Comparison of ENCODE assay signal across 28 cellular contexts in the genomic region with DNA sequence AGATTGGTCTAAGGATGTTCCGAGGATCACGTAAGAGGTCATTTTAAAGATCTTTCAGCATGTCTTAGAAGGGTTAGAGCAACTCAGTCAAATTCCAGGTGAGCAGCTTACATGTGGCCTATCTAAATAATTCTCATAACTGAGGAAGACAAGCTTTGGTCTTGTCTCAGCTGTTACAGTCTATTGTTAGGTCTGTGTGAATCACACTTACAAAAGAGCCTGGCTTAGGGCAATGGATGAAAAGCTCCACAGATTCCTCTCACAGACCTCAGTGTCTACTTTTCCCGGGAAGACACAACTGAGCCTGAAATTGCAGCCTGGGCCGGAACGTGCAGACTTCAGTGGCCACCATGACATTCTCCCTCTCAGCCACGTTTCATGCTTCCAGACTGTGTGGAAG.
"Had no signal": no experiment of that assay in that cellular context is flagged by ENCODE, and none has a peak within 500 bp of the region (broad histone marks: within the 10 kb centered on the region; RNA-seq: fewer than 3 reads in every experiment).

No MANE protein-coding gene starts in this region.

- H3K36me3 Mint-ChIP-seq: naive B cell; stimulated activated effector memory CD8-positive, alpha-beta T cell treated with anti-CD3 and anti-CD28 coated beads, Interleukin-12 subunit alpha, Interleukin-12 subunit beta, amount 100 ng/mL, for 72 hours had no signal

- H2AFZ ChIP-seq: hepatocyte, parathyroid adenoma had no signal

- H3K9me3 ChIP-seq: gastroesophageal sphincter, heart left ventricle, right lobe of liver, thoracic aorta, tibial nerve, upper lobe of right lung, vagina had no signal

- FAIRE-seq: endometrium had no signal

- H3K27me3 Mint-ChIP-seq: effector memory CD8-positive, alpha-beta T cell; natural killer cell treated with Interleukin-12 subunit alpha and Interleukin-12 subunit beta and Interleukin-15 and Interleukin-18, amount 100 ng/mL, for 72 hours; progenitor cell of endocrine pancreas; stimulated activated naive CD8-positive, alpha-beta T cell treated with anti-CD3 and anti-CD28 coated beads, Interleukin-15, Interleukin-2, amounts not matched to agents 100 ng/mL and 50 ng/mL, for 24 hours had no signal

- H3K4me3 ChIP-seq: coronary artery, gastroesophageal sphincter, heart left ventricle, hepatocyte, left lung, right lobe of liver, thoracic aorta, tibial nerve, upper lobe of right lung, vagina had no signal

- H3K9ac ChIP-seq: parathyroid adenoma had no signal

- DNase-seq: dermis blood vessel endothelial cell; effector memory CD8-positive, alpha-beta T cell; heart left ventricle; left cardiac atrium; left lung; mesendoderm; midbrain; naive B cell; occipital lobe; right lobe of liver; stimulated activated CD4-positive, alpha-beta T cell treated with anti-CD3 and anti-CD28 coated beads, Interleukin-2, amount 100 ng/mL, for 24 hours; stimulated activated CD4-positive, alpha-beta T cell treated with anti-CD3 and anti-CD28 coated beads, Interleukin-4, amount 100 ng/mL, for 24 hours; upper lobe of right lung had no signal

- H3K27ac Mint-ChIP-seq: effector memory CD8-positive, alpha-beta T cell; naive B cell; natural killer cell treated with Interleukin-12 subunit alpha and Interleukin-12 subunit beta and Interleukin-15 and Interleukin-18, amount 100 ng/mL, for 72 hours; progenitor cell of endocrine pancreas; stimulated activated effector memory CD8-positive, alpha-beta T cell treated with anti-CD3 and anti-CD28 coated beads, Interleukin-12 subunit alpha, Interleukin-12 subunit beta, amount 100 ng/mL, for 72 hours; stimulated activated naive CD8-positive, alpha-beta T cell treated with anti-CD3 and anti-CD28 coated beads, Interleukin-15, Interleukin-2, amounts not matched to agents 100 ng/mL and 50 ng/mL, for 24 hours had no signal

- H3K4me3 Mint-ChIP-seq: effector memory CD8-positive, alpha-beta T cell; naive B cell; natural killer cell treated with Interleukin-12 subunit alpha and Interleukin-12 subunit beta and Interleukin-15 and Interleukin-18, amount 100 ng/mL, for 72 hours; stimulated activated effector memory CD8-positive, alpha-beta T cell treated with anti-CD3 and anti-CD28 coated beads, Interleukin-12 subunit alpha, Interleukin-12 subunit beta, amount 100 ng/mL, for 72 hours; stimulated activated naive CD8-positive, alpha-beta T cell treated with anti-CD3 and anti-CD28 coated beads, Interleukin-15, Interleukin-2, amounts not matched to agents 100 ng/mL and 50 ng/mL, for 24 hours had no signal

- H3K27me3 ChIP-seq: foreskin keratinocyte, gastroesophageal sphincter, heart left ventricle, hepatocyte, left lung, right lobe of liver, tibial nerve, upper lobe of right lung, vagina had no signal

- H3K4me2 ChIP-seq: hepatocyte had no signal

- H3K4me1 Mint-ChIP-seq: naive B cell; stimulated activated effector memory CD8-positive, alpha-beta T cell treated with anti-CD3 and anti-CD28 coated beads, Interleukin-12 subunit alpha, Interleukin-12 subunit beta, amount 100 ng/mL, for 72 hours had no signal

- H3K27ac ChIP-seq: coronary artery, epithelial cell of prostate, foreskin keratinocyte, gastroesophageal sphincter, heart left ventricle, hepatocyte, left lung, parathyroid adenoma, right lobe of liver, thoracic aorta, tibial nerve, upper lobe of right lung, vagina had no signal

- H3K79me2 ChIP-seq: hepatocyte, parathyroid adenoma had no signal

- H3K36me3 ChIP-seq: gastroesophageal sphincter, heart left ventricle, left lung, right lobe of liver, thoracic aorta, tibial nerve, upper lobe of right lung, vagina had no signal

- H3K4me1 ChIP-seq: foreskin keratinocyte, gastroesophageal sphincter, heart left ventricle, left lung, parathyroid adenoma, right lobe of liver, tibial nerve, upper lobe of right lung, vagina had no signal

- ATAC-seq: effector memory CD8-positive, alpha-beta T cell; esophagus mucosa; foreskin keratinocyte; gastroesophageal sphincter; heart left ventricle; left cardiac atrium; left lung; natural killer cell treated with Interleukin-12 subunit alpha and Interleukin-12 subunit beta and Interleukin-15 and Interleukin-18, amount 100 ng/mL, for 72 hours; right lobe of liver; stimulated activated effector memory CD8-positive, alpha-beta T cell treated with anti-CD3 and anti-CD28 coated beads, Interleukin-12 subunit alpha, Interleukin-12 subunit beta, amount 100 ng/mL, for 72 hours; upper lobe of right lung had no signal
